ENCODE assay signal across 19 cellular contexts in the genomic region with DNA sequence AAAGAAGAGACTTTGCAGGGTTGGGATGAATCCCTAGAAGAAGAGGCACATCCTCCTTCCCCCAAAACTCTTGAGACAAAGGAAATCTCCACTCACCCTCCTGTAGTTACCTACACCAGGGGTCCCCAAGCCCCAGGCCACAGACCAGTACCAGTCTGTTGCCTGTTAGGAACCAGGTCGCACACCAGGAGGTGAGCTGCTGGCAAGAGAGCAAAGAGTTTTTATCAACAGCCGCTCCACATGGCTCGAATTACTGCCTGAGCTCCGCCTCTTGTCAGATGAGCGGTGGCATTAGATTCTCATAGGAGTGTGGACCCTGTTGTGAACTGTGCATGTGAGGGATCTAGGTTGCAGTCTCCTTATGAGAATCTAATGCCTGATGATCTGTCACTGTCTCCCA.
DNase-seq lines count a peak whose midpoint lies in the region; ATAC-seq and TF ChIP-seq lines count a peak whose summit lies in the region.
"Had no signal": no experiment of that assay in that cellular context is flagged by ENCODE, and none has a peak within 500 bp of the region (broad histone marks: within the 10 kb centered on the region; RNA-seq: fewer than 3 reads in every experiment).

No MANE protein-coding gene starts in this region.

- H3K27me3 ChIP-seq in foreskin keratinocyte = no peaks in the 10 kb centered on the region

- DNase-seq in NCI-H2107 treated with DMSO at 0.1 percent for 48 hours (lab: John Stamatoyannopoulos, UW; ENCODE audit: unreplicated experiment) (peak; percentile 17), NCI-H2107 (lab: John Stamatoyannopoulos, UW) (no peak), ELF-1 (ENCODE audit: low read depth, low spot score) (peak; percentile 27), NCI-H2171 treated with DMSO at 0.1 percent for 48 hours (lab: John Stamatoyannopoulos, UW) (peak; percentile 77), mesenteric fat pad (ENCODE audit: low spot score) (peak; percentile 47), CD1c-positive myeloid dendritic cell (ENCODE audit: extremely low spot score) (no peak), foreskin keratinocyte (no peak)
- DNase-seq: 8988T; ACHN; CD4-positive, CD25-positive, alpha-beta regulatory T cell; DMS53; NCI-H1092; NCI-H1436; NCI-H187; NCI-H2081 treated with DMSO at 0.1 percent for 48 hours; NCI-H345; NCI-H774; SIG-M5 had no signal

- no peak overlapping the region for H3K27ac ChIP-seq in foreskin keratinocyte
- H3K27ac ChIP-seq: SK-N-MC had no signal

- ATAC-seq in foreskin keratinocyte = no peak

- TF ChIP-seq CTCF in foreskin keratinocyte (conservative IDR thresholded peaks at IDR 0.05) = no peak

- no peaks in the 10 kb centered on the region for H3K4me1 ChIP-seq in foreskin keratinocyte

Comparison
In these comparisons a context has a peak if more than half of its experiments do, and no peak if none do; other contexts are left out.
1. DNase-seq: peak in NCI-H2107 treated with DMSO at 0.1 percent for 48 hours (single experiment), ELF-1 (single experiment), NCI-H2171 treated with DMSO at 0.1 percent for 48 hours (single experiment) and mesenteric fat pad (single experiment); none in NCI-H2107 (single experiment), CD1c-positive myeloid dendritic cell (single experiment) and foreskin keratinocyte (0 of 2).